ENCODE assay signal across 1 cellular context in genomic region chr12:52178443-52178842, GRCh38.
TF ChIP-seq lines count a peak whose summit lies in the region.

No MANE protein-coding gene starts in this region.

TF ChIP-seq in IMR-90, 13 proteins besides CTCF, POLR2A, EP300 and RAD21 (continued from another document):
- no peak for TF ChIP-seq USF2 (IDR thresholded peaks at IDR 0.05; ENCODE audit: low read depth, low read length)
- TF ChIP-seq RCOR1 (IDR thresholded peaks at IDR 0.05; ENCODE audit: insufficient replicate concordance, low read length), result no peak
- TF ChIP-seq CHD1 (IDR thresholded peaks at IDR 0.05; ENCODE audit: low read depth, low read length), result no peak
- TF ChIP-seq ELK1 (IDR thresholded peaks at IDR 0.05; ENCODE audit: borderline replicate concordance, low read depth, low read length), result no peak
- TF ChIP-seq NFE2L2 (IDR thresholded peaks at IDR 0.05; ENCODE audit: low read depth, low read length), result no peak
